Comparison of ENCODE assay signal across 1 cellular context in genomic region chr6:63504777-63505384, GRCh38.
TF ChIP-seq lines count a peak whose summit lies in the region.

No MANE protein-coding gene starts in this region.

TF ChIP-seq in GM12878, 131 proteins besides CTCF, POLR2A, EP300 and RAD21 (continued from another document and continues in another):
- TF ChIP-seq CUX1 (IDR thresholded peaks at IDR 0.05; ENCODE audit: insufficient replicate concordance, low read depth, low read length) (peak; percentile 85), ZNF24 (IDR thresholded peaks at IDR 0.05) (peak; percentile 80; the same call in 1 of the 2 replicates), TCF7 (IDR thresholded peaks at IDR 0.05; ENCODE audit: borderline replicate concordance) (peak; percentile 26; the same call in 1 of the 2 replicates), CEBPB (IDR thresholded peaks at IDR 0.05; ENCODE audit: borderline replicate concordance in 1 of 2, low read depth in 2 of 2, low read length in 2 of 2) (peak in 1 of 2 experiments; percentile 77; a peak in 1 of 4 replicates), PML (IDR thresholded peaks at IDR 0.05; ENCODE audit: low read length) (peak; percentile 90), MTA3 (IDR thresholded peaks at IDR 0.05; ENCODE audit: borderline replicate concordance, low read length) (peak; percentile 88; the same call in 1 of the 2 replicates), SMAD5 (IDR thresholded peaks at IDR 0.05; ENCODE audit: low read depth) (no peak), BCL3 (IDR thresholded peaks at IDR 0.05; ENCODE audit: borderline replicate concordance, insufficient read depth, low read depth, low read length, poor library complexity, severe bottlenecking) (peak; percentile 61), MEF2B (IDR thresholded peaks at IDR 0.05; ENCODE audit: partially characterized antibody, poor library complexity, severe bottlenecking) (peak; percentile 88), CBFB (IDR thresholded peaks at IDR 0.05; ENCODE audit: low read depth) (peak; percentile 69; the same call in 1 of the 2 replicates), STAT3 (IDR thresholded peaks at IDR 0.05; ENCODE audit: low read depth, low read length) (peak; percentile 93; the same call in 1 of the 2 replicates), MEF2A (IDR thresholded peaks at IDR 0.05; ENCODE audit: insufficient read depth, low read depth, low read length) (peak; percentile 99), ETV6 (conservative IDR thresholded peaks at IDR 0.05 in 1 of 2, IDR thresholded peaks at IDR 0.05 in 1 of 2; ENCODE audit: borderline replicate concordance in 1 of 2, low read depth in 1 of 2) (peak in 1 of 2 experiments; percentile 75; a peak in 2 of 4 replicates), NBN (IDR thresholded peaks at IDR 0.05) (peak; percentile 92), SREBF2 (IDR thresholded peaks at IDR 0.05; ENCODE audit: low read length) (no peak), RELB (IDR thresholded peaks at IDR 0.05; ENCODE audit: low read depth) (peak; percentile 91), PBX3 (IDR thresholded peaks at IDR 0.05; ENCODE audit: insufficient replicate concordance, low read depth, low read length) (peak; percentile 70), POLR2AphosphoS2 (IDR thresholded peaks at IDR 0.05; ENCODE audit: low read depth, low read length) (no peak), PRDM15 (CRISPR knock-in tag; IDR thresholded peaks at IDR 0.05) (no peak), NKRF (conservative IDR thresholded peaks at IDR 0.05) (no peak), JUNB (IDR thresholded peaks at IDR 0.05) (peak; percentile 99), SREBF1 (IDR thresholded peaks at IDR 0.05; ENCODE audit: low read length) (peak; percentile 21; the same call in 1 of the 2 replicates), GABPA (IDR thresholded peaks at IDR 0.05; ENCODE audit: low read depth) (peak; percentile 70), RB1 (IDR thresholded peaks at IDR 0.05; ENCODE audit: borderline replicate concordance) (no peak), TBL1XR1 (IDR thresholded peaks at IDR 0.05; ENCODE audit: low read depth, low read length) (peak; percentile 88), IRF4 (IDR thresholded peaks at IDR 0.05; ENCODE audit: low read depth, low read length) (peak; percentile 99), SUPT20H (IDR thresholded peaks at IDR 0.05; ENCODE audit: borderline replicate concordance, control insufficient read depth, low read depth, low read length) (no peak), BMI1 (IDR thresholded peaks at IDR 0.05; ENCODE audit: borderline replicate concordance) (peak; percentile 74; the same call in 1 of the 2 replicates), ZSCAN29 (IDR thresholded peaks at IDR 0.05) (no peak), MTA2 (IDR thresholded peaks at IDR 0.05; ENCODE audit: low read depth) (peak; percentile 98), GATAD2B (conservative IDR thresholded peaks at IDR 0.05; ENCODE audit: low read depth) (peak; percentile 64; the same call in 1 of the 2 replicates), ZBTB4 (CRISPR knock-in tag; IDR thresholded peaks at IDR 0.05) (no peak), TCF3 (IDR thresholded peaks at IDR 0.05; ENCODE audit: borderline replicate concordance, insufficient read depth, low read depth, low read length) (0 out of 2 replicates have a peak, but pooled peaks have one; percentile 45), HDAC6 (IDR thresholded peaks at IDR 0.05; ENCODE audit: unreplicated experiment) (no peak), USF1 (IDR thresholded peaks at IDR 0.05; ENCODE audit: borderline replicate concordance, extremely low read length, insufficient read depth, low read depth, low read length) (no peak), CREB1 (IDR thresholded peaks at IDR 0.05; ENCODE audit: low read depth) (peak; percentile 82), BCL11A (IDR thresholded peaks at IDR 0.05; ENCODE audit: low read depth, low read length) (peak; percentile 98), POLR2AphosphoS5 (IDR thresholded peaks at IDR 0.05; ENCODE audit: low read length) (no peak), BHLHE40 (IDR thresholded peaks at IDR 0.05; ENCODE audit: borderline replicate concordance in 1 of 2, low read depth in 2 of 2, low read length in 1 of 2) (peak; percentile 73 to 78), SMAD1 (IDR thresholded peaks at IDR 0.05; ENCODE audit: low read depth, partially characterized antibody) (peak; percentile 30), ATF3 (IDR thresholded peaks at IDR 0.05; ENCODE audit: borderline replicate concordance, extremely low read depth, low read depth, low read length) (no peak), ZNF217 (IDR thresholded peaks at IDR 0.05) (peak; percentile 95)
